Comparison of ENCODE assay signal across 9 cellular contexts in genomic region chr10:5283305-5284158, GRCh38.
DNase-seq lines count a peak whose midpoint lies in the region; ATAC-seq and TF ChIP-seq lines count a peak whose summit lies in the region.
"Had no signal": no experiment of that assay in that cellular context is flagged by ENCODE, and none has a peak within 500 bp of the region (broad histone marks: within the 10 kb centered on the region; RNA-seq: fewer than 3 reads in every experiment).

No MANE protein-coding gene starts in this region.

- H3K4me1 Mint-ChIP-seq in T-helper 2 cell treated with Interferon-gamma antibody and Interleukin-4, amounts not matched to agents 5 μg/mL and 100 μg/mL, for 36 hours (ENCODE audit: low read depth) = peaks cover 30% of the 10 kb centered on the region

- no TSS peak for BruUV-seq in mammary epithelial cell (replicated peaks; lab: Mats Ljungman, UMichigan)

- intact Hi-C loops in mammary epithelial cell (cut with micrococcal nuclease) = loop anchor here (1.0 to 10.0 kb wide), 7 partner anchors 101 to 434 kb away; partner anchors contain the start of gene AKR1C3

- H3K36me3 ChIP-seq in mammary epithelial cell (ENCODE audit: insufficient read depth, low read length) (no peaks in the 10 kb centered on the region), kidney epithelial cell (ENCODE audit: control insufficient read depth, insufficient read depth, low read length) (no peaks in the 10 kb centered on the region)

- peaks cover 3% of the 10 kb centered on the region for H3K27me3 Mint-ChIP-seq in T-helper 2 cell treated with Interferon-gamma antibody and Interleukin-4, amounts not matched to agents 5 μg/mL and 100 μg/mL, for 36 hours (ENCODE audit: low read depth)

- no peaks in the 10 kb centered on the region for H3K9me3 ChIP-seq in mammary epithelial cell (replicated peaks; ENCODE audit: insufficient read depth, low read length)

- no peaks in the 10 kb centered on the region for H3K9me3 Mint-ChIP-seq in T-helper 2 cell treated with Interferon-gamma antibody and Interleukin-4, amounts not matched to agents 5 μg/mL and 100 μg/mL, for 36 hours
- H3K9me3 Mint-ChIP-seq: activated naive CD4-positive, alpha-beta T cell treated with anti-CD3 and anti-CD28 coated beads, Interleukin-2, amount 50 U/mL, for 24 hours had no signal

- ATAC-seq in GM21717 (IDR thresholded peaks at IDR 0.05; ENCODE audit: unreplicated experiment) (peak; percentile 67), HG03108 (IDR thresholded peaks at IDR 0.05; ENCODE audit: unreplicated experiment) (no peak)

- no peaks in the 10 kb centered on the region for H3K27me3 ChIP-seq in mammary epithelial cell (ENCODE audit: insufficient read depth, low read length)
- H3K27me3 ChIP-seq in kidney epithelial cell (ENCODE audit: control insufficient read depth, insufficient read depth, low read length) = no peaks in the 10 kb centered on the region

- DNase-seq in ELR (ENCODE audit: low read depth) = peak; percentile 72
- DNase-seq in LoVo (ENCODE audit: low spot score) = peak; percentile 70
- peak; percentile 47 for DNase-seq in T-helper 2 cell treated with Interferon-gamma antibody and Interleukin-4, amounts not matched to agents 5 μg/mL and 100 μg/mL, for 36 hours (ENCODE audit: low spot score)
- peak; percentile 64 for DNase-seq in mammary epithelial cell
- DNase-seq in kidney epithelial cell (ENCODE audit: low read depth) = no peak
- peak; percentile 8 to 36 for DNase-seq in stimulated activated CD8-positive, alpha-beta memory T cell treated with anti-CD3 and anti-CD28 coated beads, Interleukin-2, amount 100 ng/mL, for 48 hours (ENCODE audit: low read depth in 2 of 2)

- WGBS in mammary epithelial cell (ENCODE audit: low coverage, missing lambda C conversion rate) = 47% methylated on average over 14 of the region's 14 CpGs

- peaks cover 9% of the 10 kb centered on the region for H3K4me1 ChIP-seq in mammary epithelial cell (ENCODE audit: insufficient read depth, low read length)

- H3K4me2 ChIP-seq in mammary epithelial cell (ENCODE audit: insufficient read depth, low read depth, low read length) = no peak overlapping the region

- H3K27ac ChIP-seq in mammary epithelial cell (ENCODE audit: insufficient read depth, low read depth, low read length) = no peak overlapping the region

- H3K4me3 ChIP-seq in mammary epithelial cell (replicated peaks in 1 of 3; ENCODE audit: insufficient read depth in 1 of 3, low read depth in 2 of 3, low read length in 3 of 3) = no peak overlapping the region
- no peak overlapping the region for H3K4me3 ChIP-seq in kidney epithelial cell (ENCODE audit: low read depth, low read length)

- in situ Hi-C loops in mammary epithelial cell (cut with MboI; ENCODE audit: low sequenced_read_pairs in 2 of 2) = loop anchor here (5.0 to 25.0 kb wide), 4 partner anchors 269 to 439 kb away; no protein-coding TSS in a partner anchor

- H4K20me1 ChIP-seq in mammary epithelial cell (ENCODE audit: insufficient read depth, low read length) = no peaks in the 10 kb centered on the region

- peak overlapping the region; percentile 43 for H2AFZ ChIP-seq in mammary epithelial cell (ENCODE audit: low read depth, low read length)

- CTCF ChIA-PET in mammary epithelial cell (lab: Charles Lee; ENCODE audit: low non-redundant PET) = no interaction called here

- H3K36me3 Mint-ChIP-seq in T-helper 2 cell treated with Interferon-gamma antibody and Interleukin-4, amounts not matched to agents 5 μg/mL and 100 μg/mL, for 36 hours (ENCODE audit: low read depth) = peaks cover 16% of the 10 kb centered on the region
- H3K36me3 Mint-ChIP-seq: activated naive CD4-positive, alpha-beta T cell treated with anti-CD3 and anti-CD28 coated beads, Interleukin-2, amount 50 U/mL, for 24 hours had no signal

- H3K9ac ChIP-seq in mammary epithelial cell (ENCODE audit: insufficient read depth, low read length) = no peak overlapping the region

- no peaks in the 10 kb centered on the region for H3K79me2 ChIP-seq in mammary epithelial cell (ENCODE audit: insufficient read depth, low read length)

- H3K4me3 Mint-ChIP-seq in T-helper 2 cell treated with Interferon-gamma antibody and Interleukin-4, amounts not matched to agents 5 μg/mL and 100 μg/mL, for 36 hours = peak overlapping the region; percentile 38
- H3K4me3 Mint-ChIP-seq: activated naive CD4-positive, alpha-beta T cell treated with anti-CD3 and anti-CD28 coated beads, Interleukin-2, amount 50 U/mL, for 24 hours had no signal

- dilution Hi-C loops in mammary epithelial cell (cut with HindIII; ENCODE audit: low sequenced_read_pairs) = loop anchor here (5.0 kb wide), 1 partner anchor 84 kb away; no protein-coding TSS in a partner anchor

- peak overlapping the region; percentile 79 for H3K27ac Mint-ChIP-seq in T-helper 2 cell treated with Interferon-gamma antibody and Interleukin-4, amounts not matched to agents 5 μg/mL and 100 μg/mL, for 36 hours

- TF ChIP-seq CTCF in mammary epithelial cell (conservative IDR thresholded peaks at IDR 0.05 in 1 of 2, IDR thresholded peaks at IDR 0.05 in 1 of 2; ENCODE audit: extremely low read depth in 1 of 2, insufficient read depth in 1 of 2, low read depth in 1 of 2, low read length in 2 of 2) = peak; percentile 71 to 85
- peak; percentile 64 for TF ChIP-seq CTCF in kidney epithelial cell (IDR thresholded peaks at IDR 0.05; ENCODE audit: insufficient read depth, low read length, poor library complexity, severe bottlenecking)
